In genomic region chr2:220842901-220843665, GRCh38 we compare ENCODE assay signal across 20 cellular contexts.
DNase-seq lines count a peak whose midpoint lies in the region; ATAC-seq, FAIRE-seq and TF ChIP-seq lines count a peak whose summit lies in the region.
"Had no signal": no experiment of that assay in that cellular context is flagged by ENCODE, and none has a peak within 500 bp of the region (broad histone marks: within the 10 kb centered on the region; RNA-seq: fewer than 3 reads in every experiment).

No MANE protein-coding gene starts in this region.

- H3K9ac ChIP-seq in HepG2 (ENCODE audit: insufficient read depth, low read depth, low read length) (no peak overlapping the region), GM12878 (ENCODE audit: control insufficient read depth, insufficient read depth, low read length) (no peak overlapping the region)
- H3K9ac ChIP-seq: BLaER1 had no signal

- no peaks in the 10 kb centered on the region for H3K36me3 ChIP-seq in HepG2 (replicated peaks in 1 of 2; ENCODE audit: control insufficient read depth in 1 of 2, insufficient read depth in 2 of 2, low read length in 2 of 2)
- H3K36me3 ChIP-seq in right lobe of liver: no peaks in the 10 kb centered on the region
- no peaks in the 10 kb centered on the region for H3K36me3 ChIP-seq in GM12878 (ENCODE audit: control insufficient read depth in 2 of 2, insufficient read depth in 2 of 2, low read length in 1 of 2)
- no peaks in the 10 kb centered on the region for H3K36me3 ChIP-seq in mucosa of descending colon (ENCODE audit: low read depth)
- H3K36me3 ChIP-seq: BE2C, BLaER1 had no signal

- RAD21 ChIA-PET in GM12878 (lab: Charles Lee; ENCODE audit: unreplicated experiment): no interaction called here

- ATAC-seq in HepG2: no peak
- ATAC-seq in right lobe of liver: no peak
- ATAC-seq in GM12878: peak; percentile 86
- no peak for ATAC-seq in mucosa of descending colon
- ATAC-seq: CD8-positive, alpha-beta T cell had no signal

- H3K4me1 ChIP-seq in HepG2 (ENCODE audit: insufficient read depth, low read length) (no peaks in the 10 kb centered on the region), right lobe of liver (no peaks in the 10 kb centered on the region), GM12878 (ENCODE audit: control insufficient read depth, insufficient read depth, low read length) (no peaks in the 10 kb centered on the region), mucosa of descending colon (ENCODE audit: low read depth) (no peaks in the 10 kb centered on the region)
- H3K4me1 ChIP-seq: BE2C, BLaER1 had no signal

- TF ChIP-seq POLR2A in HepG2 (IDR thresholded peaks at IDR 0.05; ENCODE audit: insufficient read depth in 1 of 2, low read depth in 2 of 2, low read length in 2 of 2): no peak
- TF ChIP-seq POLR2A in right lobe of liver (IDR thresholded peaks at IDR 0.05): no peak
- no peak for TF ChIP-seq POLR2A in GM12878 (IDR thresholded peaks at IDR 0.05; ENCODE audit: low read depth, low read length)

- no peak overlapping the region for H3K4me2 ChIP-seq in HepG2 (ENCODE audit: low read depth, low read length)
- no peak overlapping the region for H3K4me2 ChIP-seq in GM12878 (ENCODE audit: control insufficient read depth, insufficient read depth)
- H3K4me2 ChIP-seq: BLaER1 had no signal

- H3K79me2 ChIP-seq in HepG2 (ENCODE audit: insufficient read depth, low read length) (no peaks in the 10 kb centered on the region), GM12878 (ENCODE audit: control insufficient read depth, insufficient read depth, low read length) (no peaks in the 10 kb centered on the region)

- CTCF ChIA-PET in HepG2 (lab: Yijun Ruan, JAX; ENCODE audit: low intra/inter-chr PET ratio, low total read pairs): no interaction called here
- CTCF ChIA-PET in GM12878 (lab: Yijun Ruan, JAX): no interaction called here

- H3K27ac ChIP-seq in HepG2 (ENCODE audit: extremely low read length, insufficient read depth, low read length) (no peak overlapping the region), right lobe of liver (no peak overlapping the region), GM12878 (ENCODE audit: control insufficient read depth, insufficient read depth) (no peak overlapping the region)
- H3K27ac ChIP-seq: 22Rv1, BLaER1 had no signal

- 35% methylated on average over 4 of the region's 4 CpGs for WGBS in HepG2 (ENCODE audit: low lambda C conversion rate)
- 50% methylated on average over 4 of the region's 4 CpGs for WGBS in right lobe of liver (ENCODE audit: insufficient coverage, low coverage, low lambda C conversion rate, missing lambda C conversion rate)
- WGBS in GM12878 (ENCODE audit: insufficient coverage, insufficient replicate concordance, low lambda C conversion rate, missing lambda C conversion rate): 45% methylated on average over 4 of the region's 4 CpGs

- in situ Hi-C loops in HepG2 (cut with HindIII; ENCODE audit: extremely low pct_ligation_motif_present, low pct_unique_long_range_greater_than_20kb) (no loop called here), GM12878 (cut with MboI) (no loop called here)

- SMC1A ChIA-PET in GM12878 (lab: Charles Lee; ENCODE audit: uncharacterized antibody, unreplicated experiment): interaction anchor here (0.5 kb wide), 1 partner anchor 719 kb away, joined by 3 read pairs; no protein-coding TSS in a partner anchor

- H2AFZ ChIP-seq in HepG2 (ENCODE audit: low read length) (no peak overlapping the region), GM12878 (ENCODE audit: control insufficient read depth, low read depth, low read length) (no peak overlapping the region)

- BruUV-seq in HepG2 (replicated peaks; lab: Mats Ljungman, UMichigan) (no TSS peak), GM12878 (replicated peaks; lab: Mats Ljungman, UMichigan) (no TSS peak)

- TF ChIP-seq EP300 in HepG2 (IDR thresholded peaks at IDR 0.05; ENCODE audit: low read depth in 2 of 2, low read length in 2 of 2) (no peak), HepG2 (CRISPR knock-in tag; IDR thresholded peaks at IDR 0.05; ENCODE audit: borderline replicate concordance) (no peak), GM12878 (IDR thresholded peaks at IDR 0.05; ENCODE audit: borderline replicate concordance in 1 of 2, control insufficient read depth in 1 of 2, low read depth in 2 of 2, low read length in 2 of 2) (no peak)

- intact Hi-C loops in HepG2 (cut with micrococcal nuclease; ENCODE audit: unreplicated experiment) (no loop called here), right lobe of liver (cut with DNase I) (no loop called here), GM12878 (cut with micrococcal nuclease; ENCODE audit: unreplicated experiment) (loop anchor here (5.0 kb wide), 1 partner anchor 729 kb away; the partner anchor contains the start of gene EPHA4), mucosa of descending colon (cut with DNase I, micrococcal nuclease) (no loop called here)

- H4K20me1 ChIP-seq in HepG2 (ENCODE audit: insufficient read depth, low read length): no peaks in the 10 kb centered on the region
- no peaks in the 10 kb centered on the region for H4K20me1 ChIP-seq in GM12878 (ENCODE audit: control insufficient read depth, insufficient read depth)
- H4K20me1 ChIP-seq: BLaER1 had no signal

- peaks cover 18% of the 10 kb centered on the region for H3K9me3 ChIP-seq in HepG2 (ENCODE audit: low read length)
- no peaks in the 10 kb centered on the region for H3K9me3 ChIP-seq in right lobe of liver
- H3K9me3 ChIP-seq in GM12878 (replicated peaks; ENCODE audit: control insufficient read depth, insufficient read depth, low read length): no peaks in the 10 kb centered on the region
- H3K9me3 ChIP-seq in mucosa of descending colon: no peaks in the 10 kb centered on the region
- H3K9me3 ChIP-seq: BE2C, BLaER1, Caco-2 had no signal

- H3K27me3 ChIP-seq in HepG2 (ENCODE audit: control insufficient read depth in 1 of 2, insufficient read depth in 2 of 2, low read length in 2 of 2) (no peaks in the 10 kb centered on the region), right lobe of liver (no peaks in the 10 kb centered on the region), GM12878 (replicated peaks in 1 of 2; ENCODE audit: control insufficient read depth in 2 of 2, insufficient read depth in 2 of 2, low read length in 1 of 2) (no peaks in the 10 kb centered on the region; a peak in 1 of 4 replicates)
- H3K27me3 ChIP-seq: BE2C, BLaER1 had no signal

- no peak overlapping the region for H3K4me3 ChIP-seq in HepG2 (replicated peaks in 1 of 3; ENCODE audit: insufficient read depth in 1 of 3, low read depth in 2 of 3, low read length in 3 of 3)
- H3K4me3 ChIP-seq in right lobe of liver: no peak overlapping the region
- H3K4me3 ChIP-seq in GM12878: no peak overlapping the region
- H3K4me3 ChIP-seq in mucosa of descending colon: no peak overlapping the region
- H3K4me3 ChIP-seq: BLaER1 had no signal

- no peak for DNase-seq in HepG2 (ENCODE audit: low spot score)
- no peak for DNase-seq in right lobe of liver
- DNase-seq in GM12878 (ENCODE audit: low read depth, low spot score): no peak
- no peak for DNase-seq in SKM-1 (lab: John Stamatoyannopoulos, UW; ENCODE audit: unreplicated experiment)
- DNase-seq in mucosa of descending colon: no peak
- DNase-seq: ACHN; BE2C; C1 segment of cervical spinal cord; Caco-2; Calu3; CD4-positive, CD25-positive, alpha-beta regulatory T cell; CD8-positive, alpha-beta T cell; DMS79 treated with DMSO at 0.1 percent for 48 hours; GF-D8 had no signal

- TF ChIP-seq CTCF in HepG2 (CRISPR knock-in tag; IDR thresholded peaks at IDR 0.05) (no peak), right lobe of liver (IDR thresholded peaks at IDR 0.05) (no peak), GM12878 (IDR thresholded peaks at IDR 0.05 in 2 of 3, conservative IDR thresholded peaks at IDR 0.05 in 1 of 3; ENCODE audit: control insufficient read depth in 2 of 3, extremely low read depth in 1 of 3, insufficient read depth in 1 of 3, low read depth in 3 of 3, low read length in 3 of 3) (no peak), mucosa of descending colon (IDR thresholded peaks at IDR 0.05) (no peak)

- FAIRE-seq in HepG2 (lab: Jason Lieb, UNC): no peak
- no peak for FAIRE-seq in GM12878 (lab: Jason Lieb, UNC)
- FAIRE-seq: D721Med, G401.6, GM12892, GM18507 had no signal

- TF ChIP-seq RAD21 in HepG2 (CRISPR knock-in tag; IDR thresholded peaks at IDR 0.05) (no peak), GM12878 (IDR thresholded peaks at IDR 0.05; ENCODE audit: insufficient read depth, low read depth, low read length) (no peak)

- POLR2A ChIA-PET in HepG2 (lab: Yijun Ruan, JAX): no interaction called here
- POLR2A ChIA-PET in GM12878 (lab: Charles Lee): no interaction called here

TF ChIP-seq in HepG2, 621 proteins besides CTCF, POLR2A, EP300 and RAD21:
- TF ChIP-seq MAFK (conservative IDR thresholded peaks at IDR 0.05 in 1 of 2, IDR thresholded peaks at IDR 0.05 in 1 of 2; ENCODE audit: low read length in 2 of 2) (peak; percentile 79 to 91), MAFF (IDR thresholded peaks at IDR 0.05; ENCODE audit: low read depth, low read length) (peak; percentile 82), ZNF510 (CRISPR knock-in tag; IDR thresholded peaks at IDR 0.05; ENCODE audit: low read depth) (no peak)
TF ChIP-seq in HepG2: peak in this region for 2.

TF ChIP-seq in GM12878, 131 proteins besides CTCF, POLR2A, EP300 and RAD21:
- no peak for TF ChIP-seq USF1 (IDR thresholded peaks at IDR 0.05; ENCODE audit: borderline replicate concordance, extremely low read length, insufficient read depth, low read depth, low read length)
- peak; percentile 46 for TF ChIP-seq IKZF1 (conservative IDR thresholded peaks at IDR 0.05)
- 0 out of 4 replicates have a peak, but pooled peaks of 1 of the 2 experiments have one; percentile 22 for TF ChIP-seq IKZF2 (IDR thresholded peaks at IDR 0.05)
- TF ChIP-seq DPF2 (IDR thresholded peaks at IDR 0.05): 0 out of 2 replicates have a peak, but pooled peaks have one; percentile 45
- peak; percentile 85 for TF ChIP-seq ATF7 (IDR thresholded peaks at IDR 0.05; ENCODE audit: low read depth)

Comparison
In these comparisons a context has a peak if more than half of its experiments do, and no peak if none do; other contexts are left out.
1. Of the 75 proteins assayed by ChIP-seq in both HepG2 and GM12878: peak only in HepG2: none; only in GM12878: ATF7, DPF2 and IKZF1; in both: none; in neither: 72.